ENCODE assay signal across 12 cellular contexts in genomic region chr1:167207940-167208623, GRCh38. TPM values are rescaled to one million over a fixed set of nuclear protein-coding genes. Genes with fewer than 3 reads are reported as not detected.
DNase-seq lines count a peak whose midpoint lies in the region; ATAC-seq, FAIRE-seq and TF ChIP-seq lines count a peak whose summit lies in the region.
"Had no signal": no experiment of that assay in that cellular context is flagged by ENCODE, and none has a peak within 500 bp of the region (broad histone marks: within the 10 kb centered on the region; RNA-seq: fewer than 3 reads in every experiment).

No MANE protein-coding gene starts in this region.

- no peak overlapping the region for H3K27ac ChIP-seq in astrocyte (ENCODE audit: low read depth, low read length)
- H3K27ac ChIP-seq in neural cell (ENCODE audit: low read length) = no peak overlapping the region

- H3K79me2 ChIP-seq in astrocyte (ENCODE audit: insufficient read depth, low read length) (no peaks in the 10 kb centered on the region), neural cell (replicated peaks; ENCODE audit: insufficient read depth, low read length) (no peaks in the 10 kb centered on the region)

- H3K9me2 ChIP-seq in neural cell (ENCODE audit: insufficient read depth, low read length) = no peaks in the 10 kb centered on the region

- no peaks in the 10 kb centered on the region for H4K20me1 ChIP-seq in astrocyte (ENCODE audit: insufficient read depth, low read length)
- no peaks in the 10 kb centered on the region for H4K20me1 ChIP-seq in neural cell (ENCODE audit: insufficient read depth)

- no peaks in the 10 kb centered on the region for H3F3A ChIP-seq in neural cell (ENCODE audit: insufficient read depth, low read length, poor library complexity, severe bottlenecking)

- FAIRE-seq in astrocyte (lab: Jason Lieb, UNC) = no peak

- H3K36me3 ChIP-seq in astrocyte (ENCODE audit: insufficient read depth, low read length) (no peaks in the 10 kb centered on the region), neural cell (ENCODE audit: insufficient read depth, low read length) (no peaks in the 10 kb centered on the region)

- no peaks in the 10 kb centered on the region for H3K27me3 ChIP-seq in astrocyte (ENCODE audit: insufficient read depth, low read length)
- no peaks in the 10 kb centered on the region for H3K27me3 ChIP-seq in neural cell (ENCODE audit: insufficient read depth, low read depth, low read length)

- no peak for TF ChIP-seq RAD21 in neural cell (conservative IDR thresholded peaks at IDR 0.05)

- H3K4me3 Mint-ChIP-seq in astrocyte (ENCODE audit: unreplicated experiment) = no peak overlapping the region
- H3K4me3 Mint-ChIP-seq: IgD-negative memory B cell, naive B cell had no signal

- TF ChIP-seq CTCF in astrocyte (IDR thresholded peaks at IDR 0.05; ENCODE audit: insufficient read depth, low read depth, low read length) = peak; percentile 10
- TF ChIP-seq CTCF in neural cell (IDR thresholded peaks at IDR 0.05; ENCODE audit: poor library complexity, severe bottlenecking) = peak; percentile 11

- no peak for ATAC-seq in HG03439 (IDR thresholded peaks at IDR 0.05; ENCODE audit: unreplicated experiment)
- no peak for ATAC-seq in GM18519 (IDR thresholded peaks at IDR 0.05; ENCODE audit: low FRiP score, unreplicated experiment)

- no peaks in the 10 kb centered on the region for H3K9me3 ChIP-seq in astrocyte (ENCODE audit: insufficient read depth, low read depth, low read length)
- no peaks in the 10 kb centered on the region for H3K9me3 ChIP-seq in neural cell (ENCODE audit: low read length)

- no peaks in the 10 kb centered on the region for H3K27me3 Mint-ChIP-seq in astrocyte (ENCODE audit: low read depth, unreplicated experiment)
- H3K27me3 Mint-ChIP-seq: naive B cell had no signal

- H3K4me2 ChIP-seq in astrocyte (ENCODE audit: low read length) (no peak overlapping the region), neural cell (ENCODE audit: low read length) (no peak overlapping the region)

- H3K4me1 Mint-ChIP-seq in astrocyte (ENCODE audit: low read depth, unreplicated experiment) = peaks cover 7% of the 10 kb centered on the region

- no peak overlapping the region for H3K27ac Mint-ChIP-seq in astrocyte (ENCODE audit: unreplicated experiment)

- DNase-seq in NCI-H748 (lab: John Stamatoyannopoulos, UW; ENCODE audit: unreplicated experiment) = peak; percentile 4
- no peak for DNase-seq in NCI-H748 treated with DMSO at 0.1 percent for 48 hours (lab: John Stamatoyannopoulos, UW)
- DNase-seq in HT1080 (ENCODE audit: low read depth) = peak; percentile 38
- DNase-seq in astrocyte (ENCODE audit: low read depth) = no peak
- no peak for DNase-seq in DMS79 treated with DMSO at 0.1 percent for 48 hours (lab: John Stamatoyannopoulos, UW)
- DNase-seq: naive B cell; stimulated activated CD4-positive, alpha-beta T cell treated with anti-CD3 and anti-CD28 coated beads, Interleukin-12 subunit alpha, Interleukin-12 subunit beta, amount 100 ng/mL, for 4 hours; stimulated activated CD8-positive, alpha-beta memory T cell treated with anti-CD3 and anti-CD28 coated beads, Interleukin-4, amount 100 ng/mL, for 48 hours had no signal

- no peaks in the 10 kb centered on the region for H3K4me1 ChIP-seq in astrocyte (ENCODE audit: insufficient read depth, low read length)

- peaks cover 10% of the 10 kb centered on the region for H3K9me3 Mint-ChIP-seq in astrocyte (ENCODE audit: unreplicated experiment)

- H3K36me3 Mint-ChIP-seq in astrocyte (ENCODE audit: low read depth, unreplicated experiment) = no peaks in the 10 kb centered on the region

- no peak overlapping the region for H3K9ac ChIP-seq in astrocyte (ENCODE audit: low read length)
- H3K9ac ChIP-seq in neural cell (ENCODE audit: low read length) = no peak overlapping the region

- no peak overlapping the region for H2AFZ ChIP-seq in astrocyte (ENCODE audit: low read depth, low read length)
- no peak overlapping the region for H2AFZ ChIP-seq in neural cell (ENCODE audit: low read depth, low read length)

- H3K4me3 ChIP-seq in astrocyte (ENCODE audit: insufficient read depth, low read depth, low read length) (no peak overlapping the region), neural cell (ENCODE audit: low read length) (no peak overlapping the region)

- TF ChIP-seq EP300 in neural cell (conservative IDR thresholded peaks at IDR 0.05; ENCODE audit: poor library complexity, severe bottlenecking) = no peak

TF ChIP-seq in neural cell, 6 proteins besides CTCF, POLR2A, EP300 and RAD21:
- TF ChIP-seq MXI1 (conservative IDR thresholded peaks at IDR 0.05; ENCODE audit: poor library complexity, severe bottlenecking) (no peak), TAF1 (IDR thresholded peaks at IDR 0.05; ENCODE audit: low read depth) (no peak), EZH2 (IDR thresholded peaks at IDR 0.05; ENCODE audit: borderline replicate concordance, insufficient read depth, low read length, poor library complexity, severe bottlenecking) (no peak), SMC3 (conservative IDR thresholded peaks at IDR 0.05; ENCODE audit: poor library complexity) (no peak), REST (IDR thresholded peaks at IDR 0.05; ENCODE audit: borderline replicate concordance) (no peak), POLR2AphosphoS5 (IDR thresholded peaks at IDR 0.05) (no peak)
TF ChIP-seq in neural cell: peak in this region for 0.

RNA-seq across cellular contexts. Expression of gene POU2F1, which starts 12.6 kb away (rescaled TPM):
- total RNA-seq in HT1080 (2014; rRNA removed; shearing (Covaris generic)) = 4.6 and 5.0 TPM in 2 replicates
- polyA plus RNA-seq in HT1080 (2015; cell fraction: cytosol; rRNA removed) = 2.8 and 4.0 TPM in 2 replicates
- 8.0 and 12.5 TPM in 2 replicates for polyA plus RNA-seq in HT1080 (2015; cell fraction: nucleus; rRNA removed)
- 21.5 and 21.7 TPM in 2 replicates for total RNA-seq in astrocyte
- polyA plus RNA-seq in neural cell = 10.3 and 10.9 TPM in 2 replicates
- polyA minus RNA-seq in neural cell = 50.4 and 73.3 TPM in 2 replicates

Comparison
In these comparisons a context has a peak if more than half of its experiments do, and no peak if none do; other contexts are left out.
1. DNase-seq: peak in NCI-H748 (single experiment) and HT1080 (single experiment); none in NCI-H748 treated with DMSO at 0.1 percent for 48 hours (single experiment), astrocyte (single experiment) and DMS79 treated with DMSO at 0.1 percent for 48 hours (single experiment).